20 cellular contexts compared by ENCODE assay signal in the genomic region with DNA sequence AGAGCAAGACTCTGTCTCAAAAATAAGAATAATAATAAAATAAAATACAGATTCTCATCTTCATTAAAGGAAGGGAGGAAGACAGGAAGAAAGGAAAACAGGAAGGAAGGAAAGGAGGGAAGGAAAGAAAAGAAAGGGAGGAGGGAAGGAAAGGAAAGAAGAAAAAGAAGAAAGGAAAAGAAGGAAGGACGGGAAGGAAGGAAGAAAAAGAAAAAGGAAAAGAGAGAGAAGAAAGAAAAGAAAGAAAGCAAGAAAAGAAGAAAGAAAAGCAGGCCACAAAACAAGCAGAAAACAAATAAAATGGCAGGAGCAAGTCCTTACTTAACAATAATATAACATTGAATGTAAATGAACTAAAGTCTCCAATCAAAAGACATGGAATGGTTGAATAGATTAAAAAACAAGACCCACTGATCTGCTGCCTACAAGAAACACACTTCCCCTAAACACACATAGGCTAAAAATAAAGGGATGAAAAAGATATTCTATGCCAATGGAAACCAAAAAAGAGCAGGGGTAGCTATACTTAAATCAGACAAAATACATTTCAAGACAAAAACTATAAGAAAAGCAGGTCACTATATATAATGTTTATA.
"Had no signal": no experiment of that assay in that cellular context is flagged by ENCODE, and none has a peak within 500 bp of the region (broad histone marks: within the 10 kb centered on the region; RNA-seq: fewer than 3 reads in every experiment).

No MANE protein-coding gene starts in this region.

- H3K27ac ChIP-seq: KMS-11, SJSA1, SK-N-MC had no signal

- H3K36me3 ChIP-seq: SJSA1 had no signal

- H3K27me3 ChIP-seq: SJSA1 had no signal

- H3K4me2 ChIP-seq: KMS-11 had no signal

- H3K9me3 ChIP-seq: SJSA1 had no signal

- H3K9ac ChIP-seq: KMS-11 had no signal

- FAIRE-seq: RCC 7860 had no signal

- DNase-seq: Kasumi-1, MM.1S, NCI-H1092 treated with DMSO at 0.1 percent for 48 hours, NCI-H1436, NCI-H187, NCI-H2029, NCI-H2081 treated with DMSO at 0.1 percent for 48 hours, NCI-H2171, NCI-H446, NCI-H510A, NCI-H524 treated with DMSO at 0.1 percent for 48 hours, NCI-H69, NCI-H774, Right ventricle myocardium superior, RPMI8226, SIG-M5 had no signal

- H3K4me1 ChIP-seq: SJSA1 had no signal

- H3K4me3 ChIP-seq: SJSA1, SK-N-MC had no signal
